ENCODE assay signal across 8 cellular contexts in genomic region chr6:109382576-109383437, GRCh38. TPM values are rescaled to one million over a fixed set of nuclear protein-coding genes. Genes with fewer than 3 reads are reported as not detected.
A peak's percentile ranks its signal among the peaks of the same experiment; 100 is the strongest.
DNase-seq lines count a peak whose midpoint lies in the region; ATAC-seq and TF ChIP-seq lines count a peak whose summit lies in the region.

No MANE protein-coding gene starts in this region.

- no peaks in the 10 kb centered on the region for H3K27me3 Mint-ChIP-seq in activated naive CD8-positive, alpha-beta T cell
- H3K27me3 Mint-ChIP-seq in glutamatergic neuron (ENCODE audit: unreplicated experiment): peaks cover 8% of the 10 kb centered on the region

- H3K27ac ChIP-seq in osteoblast (ENCODE audit: low read depth, low read length) (peak overlapping the region; percentile 99), thoracic aorta (peak overlapping the region; percentile 97 to 98)

- ATAC-seq in HG02623 (IDR thresholded peaks at IDR 0.05; ENCODE audit: unreplicated experiment) (peak; percentile 59), SK-N-SH treated with all-trans-retinoic acid at 6 μM for 48 hours (peak; percentile 83), thoracic aorta (ENCODE audit: insufficient number of reproducible peaks, low FRiP score, low read depth) (peak; percentile 94)

- peak overlapping the region; percentile 99 for H3K27ac Mint-ChIP-seq in activated naive CD8-positive, alpha-beta T cell
- H3K27ac Mint-ChIP-seq in glutamatergic neuron (ENCODE audit: unreplicated experiment): peak overlapping the region; percentile 99

- H3K4me1 Mint-ChIP-seq in activated naive CD8-positive, alpha-beta T cell (ENCODE audit: low read depth): peaks cover 45% of the 10 kb centered on the region
- H3K4me1 Mint-ChIP-seq in glutamatergic neuron (ENCODE audit: low read depth, unreplicated experiment): peaks cover 15% of the 10 kb centered on the region

- H3K4me3 ChIP-seq in osteoblast (ENCODE audit: insufficient read depth, low read length) (peak overlapping the region; percentile 93), thoracic aorta (peak overlapping the region; percentile 94)

- no peaks in the 10 kb centered on the region for H3K9me3 Mint-ChIP-seq in activated naive CD8-positive, alpha-beta T cell (ENCODE audit: low read depth)
- peaks cover 4% of the 10 kb centered on the region for H3K9me3 Mint-ChIP-seq in glutamatergic neuron (ENCODE audit: unreplicated experiment)

- peak overlapping the region; percentile 98 for H3K4me2 ChIP-seq in osteoblast (ENCODE audit: insufficient read depth, low read length)

- H3K9me3 ChIP-seq in osteoblast (ENCODE audit: low read depth, low read length) (no peaks in the 10 kb centered on the region), thoracic aorta (no peaks in the 10 kb centered on the region)

- peaks cover 9% of the 10 kb centered on the region for H3K36me3 Mint-ChIP-seq in activated naive CD8-positive, alpha-beta T cell
- no peaks in the 10 kb centered on the region for H3K36me3 Mint-ChIP-seq in glutamatergic neuron (ENCODE audit: unreplicated experiment)

- peaks cover 43% of the 10 kb centered on the region for H3K79me2 ChIP-seq in osteoblast (ENCODE audit: insufficient read depth, low read length)

- H3K4me1 ChIP-seq in osteoblast (ENCODE audit: insufficient read depth, low read length) (peaks cover 27% of the 10 kb centered on the region), thoracic aorta (ENCODE audit: control insufficient read depth in 1 of 2, low read depth in 2 of 2) (peaks cover 24 to 33% of the 10 kb centered on the region in 2 donors)

- DNase-seq in GM10266 (ENCODE audit: extremely low spot score): peak; percentile 91
- DNase-seq in NCI-H1092 (lab: John Stamatoyannopoulos, UW): peak; percentile 76
- DNase-seq in glutamatergic neuron: peak; percentile 88
- DNase-seq in osteoblast (ENCODE audit: insufficient read length, low spot score, missing footprints): peak; percentile 97
- DNase-seq in thoracic aorta (ENCODE audit: low spot score): peak; percentile 82

- H3K27me3 ChIP-seq in osteoblast (ENCODE audit: insufficient read depth, low read length) (peaks cover 5% of the 10 kb centered on the region), thoracic aorta (replicated peaks; ENCODE audit: insufficient read depth) (no peaks in the 10 kb centered on the region)

- H3K36me3 ChIP-seq in osteoblast (ENCODE audit: insufficient read depth, low read length) (peaks cover 7% of the 10 kb centered on the region), thoracic aorta (no peaks in the 10 kb centered on the region)

- H4K20me1 ChIP-seq in osteoblast (ENCODE audit: insufficient read depth, low read length): peaks cover 32% of the 10 kb centered on the region

- peak overlapping the region; percentile 98 for H3K4me3 Mint-ChIP-seq in activated naive CD8-positive, alpha-beta T cell
- peak overlapping the region; percentile 91 for H3K4me3 Mint-ChIP-seq in glutamatergic neuron (ENCODE audit: unreplicated experiment)

- H2AFZ ChIP-seq in osteoblast (ENCODE audit: low read length): peak overlapping the region; percentile 98

- TF ChIP-seq CTCF in GM10266 (IDR thresholded peaks at IDR 0.05; ENCODE audit: control insufficient read depth, insufficient read depth, low read depth, missing control alignments): peak; percentile 62
- peak; percentile 48 for TF ChIP-seq CTCF in glutamatergic neuron (IDR thresholded peaks at IDR 0.05; ENCODE audit: partially characterized antibody, unreplicated experiment)
- peak; percentile 52 for TF ChIP-seq CTCF in osteoblast (IDR thresholded peaks at IDR 0.05; ENCODE audit: extremely low read depth, low read depth, low read length)
- TF ChIP-seq CTCF in thoracic aorta (IDR thresholded peaks at IDR 0.05): peak; percentile 42

TF ChIP-seq in SK-N-SH treated with all-trans-retinoic acid at 6 μM for 48 hours, 23 proteins besides CTCF, POLR2A, EP300 and RAD21:
- no peak for TF ChIP-seq RARB (CRISPR knock-in tag; IDR thresholded peaks at IDR 0.05)
- no peak for TF ChIP-seq ARNTL (CRISPR knock-in tag; IDR thresholded peaks at IDR 0.05; ENCODE audit: borderline replicate concordance, low read depth)
- TF ChIP-seq BACH2 (CRISPR knock-in tag; IDR thresholded peaks at IDR 0.05; ENCODE audit: borderline replicate concordance): no peak
- no peak for TF ChIP-seq ZNF565 (CRISPR knock-in tag; conservative IDR thresholded peaks at IDR 0.05; ENCODE audit: low read depth)
- TF ChIP-seq PATZ1 (CRISPR knock-in tag; IDR thresholded peaks at IDR 0.05; ENCODE audit: borderline replicate concordance): peak; percentile 97
- 0 out of 2 replicates have a peak, but pooled peaks have one; percentile 55 for TF ChIP-seq ZFP3 (CRISPR knock-in tag; IDR thresholded peaks at IDR 0.05)
- TF ChIP-seq OSR1 (CRISPR knock-in tag; IDR thresholded peaks at IDR 0.05): no peak
- TF ChIP-seq SNAI2 (CRISPR knock-in tag; IDR thresholded peaks at IDR 0.05): no peak
- TF ChIP-seq TOX (CRISPR knock-in tag; IDR thresholded peaks at IDR 0.05; ENCODE audit: borderline replicate concordance): no peak
- TF ChIP-seq ZNF70 (CRISPR knock-in tag; IDR thresholded peaks at IDR 0.05): no peak

RNA-seq across cellular contexts. Expression of gene CD164, which starts 0.5 kb away (rescaled TPM):
- total RNA-seq in glutamatergic neuron (ENCODE audit: unreplicated experiment) (45.5 TPM), osteoblast (211 and 222 TPM in 2 replicates), thoracic aorta (100 to 1,000 TPM; 166 to 223 TPM)

RNA-seq across cellular contexts. Expression of gene PPIL6, which starts 57.6 kb away (rescaled TPM):
- total RNA-seq in glutamatergic neuron (ENCODE audit: unreplicated experiment) (0.83 TPM), osteoblast (5.3 and 5.8 TPM in 2 replicates), thoracic aorta (1 to 10 TPM; 2.2 to 5.8 TPM)

RNA-seq across cellular contexts. Expression of gene SMPD2, which starts 57.7 kb away (rescaled TPM):
- total RNA-seq in glutamatergic neuron (ENCODE audit: unreplicated experiment) (6.4 TPM), osteoblast (14.8 and 15.0 TPM in 2 replicates), thoracic aorta (10 to 100 TPM; 21.4 to 33.7 TPM)

Comparison
In these comparisons a context has a peak if more than half of its experiments do, and no peak if none do; other contexts are left out.
1. Peak in every context shown above with its lines: DNase-seq, ATAC-seq, H3K4me3 ChIP-seq and H3K27ac ChIP-seq.